Comparison of ENCODE assay signal across 25 cellular contexts in the genomic region with DNA sequence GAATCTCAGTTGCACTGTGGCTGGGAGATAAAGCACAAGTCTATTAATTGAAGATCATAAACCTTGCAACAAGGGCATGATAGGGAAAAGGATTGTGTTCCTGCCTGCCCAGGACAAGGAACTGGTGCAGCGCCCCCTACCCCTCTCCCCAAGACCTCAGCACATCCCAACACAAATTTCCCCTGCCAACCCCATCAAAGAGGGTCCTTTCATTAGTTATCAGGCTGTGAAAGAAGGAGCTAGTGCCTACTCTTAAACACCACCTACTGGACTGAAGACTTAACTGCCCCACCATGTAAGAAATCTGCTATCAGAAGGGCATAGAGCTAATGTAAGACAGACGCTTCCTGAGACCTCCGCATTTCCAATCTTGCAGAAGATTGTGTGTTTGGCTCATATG.
"Had no signal": no experiment of that assay in that cellular context is flagged by ENCODE, and none has a peak within 500 bp of the region (broad histone marks: within the 10 kb centered on the region; RNA-seq: fewer than 3 reads in every experiment).

No MANE protein-coding gene starts in this region.

- H3K4me1 ChIP-seq: breast epithelium, esophagus muscularis mucosa, foreskin keratinocyte, testis, transverse colon had no signal

- ATAC-seq: activated CD4-positive, alpha-beta T cell treated with anti-CD3 and anti-CD28 coated beads for 36 hours; activated CD8-positive, alpha-beta memory T cell treated with anti-CD3 and anti-CD28 coated beads, Interleukin-2, amount 10 ng/mL, durations not matched to agents 7 days and 5 days; activated CD8-positive, alpha-beta T cell treated with anti-CD3 and anti-CD28 coated beads, Interleukin-2, amount 10 ng/mL, durations not matched to agents 7 days and 5 days; activated naive CD4-positive, alpha-beta T cell treated with anti-CD3 and anti-CD28 coated beads, Interleukin-2, amount 50 U/mL, for 72 hours; foreskin keratinocyte; left cardiac atrium; left ventricle myocardium superior; sciatic nerve; stimulated activated naive CD8-positive, alpha-beta T cell treated with anti-CD3 and anti-CD28 coated beads, Interleukin-15, Interleukin-2, amounts not matched to agents 100 U/mL and 50 U/mL, for 24 hours had no signal

- H3K36me3 ChIP-seq: breast epithelium, esophagus muscularis mucosa, neutrophil, transverse colon had no signal

- H3K27ac ChIP-seq: breast epithelium, esophagus muscularis mucosa, foreskin keratinocyte, neutrophil, skin epidermis, testis, transverse colon had no signal

- DNase-seq: activated CD4-positive, alpha-beta T cell treated with anti-CD3 and anti-CD28 coated beads for 36 hours; activated CD4-positive, CD25-positive, alpha-beta regulatory T cell; activated CD8-positive, alpha-beta memory T cell treated with anti-CD3 and anti-CD28 coated beads, Interleukin-2, amount 10 ng/mL, durations not matched to agents 7 days and 5 days; activated CD8-positive, alpha-beta T cell treated with anti-CD3 and anti-CD28 coated beads, Interleukin-2, amount 10 ng/mL, durations not matched to agents 7 days and 5 days; activated naive CD4-positive, alpha-beta T cell; activated T-cell treated with anti-CD3 and anti-CD28 coated beads, Interleukin-2, amount 50 U/mL, for 48 hours; central memory CD4-positive, alpha-beta T cell; endodermal cell; foreskin keratinocyte; islet precursor cell; left cardiac atrium; left ventricle myocardium superior; naive B cell; nephron progenitor cell; stimulated activated CD4-positive, alpha-beta T cell treated with anti-CD3 and anti-CD28 coated beads, Interleukin-12 subunit alpha, Interleukin-12 subunit beta, amount 100 ng/mL, for 4 hours; stimulated activated CD4-positive, alpha-beta T cell treated with anti-CD3 and anti-CD28 coated beads, Interleukin-4, amount 100 ng/mL, for 1 hour; stimulated activated naive CD8-positive, alpha-beta T cell treated with anti-CD3 and anti-CD28 coated beads, Interleukin-15, Interleukin-2, amounts not matched to agents 100 U/mL and 50 U/mL, for 24 hours; testis; transverse colon had no signal

- H3K9me3 ChIP-seq: neutrophil, testis, transverse colon had no signal

- H3K27me3 ChIP-seq: breast epithelium, esophagus muscularis mucosa, foreskin keratinocyte, neutrophil, testis, transverse colon had no signal

- H3K4me3 ChIP-seq: breast epithelium, esophagus muscularis mucosa, skin epidermis, testis, transverse colon had no signal
